ENCODE assay signal across 1 cellular context in the genomic region with DNA sequence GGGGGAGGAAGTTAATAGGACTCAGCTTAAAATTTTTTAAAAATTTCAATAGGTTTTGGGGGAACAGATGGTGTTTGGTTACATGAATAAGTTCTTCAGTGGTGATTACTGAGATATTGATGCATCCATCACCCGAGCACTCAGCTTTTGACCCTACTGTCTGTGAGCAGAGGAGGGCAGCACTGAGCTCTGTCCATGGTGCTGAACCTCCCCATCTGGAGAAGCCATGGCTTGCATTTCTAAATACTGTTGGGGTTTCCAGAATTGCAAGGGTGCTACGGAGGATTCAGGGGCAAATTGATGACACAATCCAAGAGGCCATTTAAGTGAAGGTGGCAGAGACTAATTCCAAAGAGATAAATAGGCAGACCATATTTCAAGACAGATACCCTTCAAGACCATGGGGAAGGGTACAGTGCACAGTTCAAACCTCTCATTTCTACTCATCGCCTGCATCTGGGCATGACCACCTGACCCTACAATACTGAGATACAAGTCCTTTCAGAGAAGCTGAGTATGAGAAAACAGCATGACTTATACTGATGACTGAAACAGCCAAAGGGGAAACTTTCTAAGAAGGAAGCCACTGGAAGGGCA.
A peak's percentile ranks its signal among the peaks of the same experiment; 100 is the strongest.
TF ChIP-seq lines count a peak whose summit lies in the region.

No MANE protein-coding gene starts in this region.

TF ChIP-seq in K562, 482 proteins besides CTCF, POLR2A, EP300 and RAD21 (continued from another document and continues in another):
- TF ChIP-seq, protein P1, sequence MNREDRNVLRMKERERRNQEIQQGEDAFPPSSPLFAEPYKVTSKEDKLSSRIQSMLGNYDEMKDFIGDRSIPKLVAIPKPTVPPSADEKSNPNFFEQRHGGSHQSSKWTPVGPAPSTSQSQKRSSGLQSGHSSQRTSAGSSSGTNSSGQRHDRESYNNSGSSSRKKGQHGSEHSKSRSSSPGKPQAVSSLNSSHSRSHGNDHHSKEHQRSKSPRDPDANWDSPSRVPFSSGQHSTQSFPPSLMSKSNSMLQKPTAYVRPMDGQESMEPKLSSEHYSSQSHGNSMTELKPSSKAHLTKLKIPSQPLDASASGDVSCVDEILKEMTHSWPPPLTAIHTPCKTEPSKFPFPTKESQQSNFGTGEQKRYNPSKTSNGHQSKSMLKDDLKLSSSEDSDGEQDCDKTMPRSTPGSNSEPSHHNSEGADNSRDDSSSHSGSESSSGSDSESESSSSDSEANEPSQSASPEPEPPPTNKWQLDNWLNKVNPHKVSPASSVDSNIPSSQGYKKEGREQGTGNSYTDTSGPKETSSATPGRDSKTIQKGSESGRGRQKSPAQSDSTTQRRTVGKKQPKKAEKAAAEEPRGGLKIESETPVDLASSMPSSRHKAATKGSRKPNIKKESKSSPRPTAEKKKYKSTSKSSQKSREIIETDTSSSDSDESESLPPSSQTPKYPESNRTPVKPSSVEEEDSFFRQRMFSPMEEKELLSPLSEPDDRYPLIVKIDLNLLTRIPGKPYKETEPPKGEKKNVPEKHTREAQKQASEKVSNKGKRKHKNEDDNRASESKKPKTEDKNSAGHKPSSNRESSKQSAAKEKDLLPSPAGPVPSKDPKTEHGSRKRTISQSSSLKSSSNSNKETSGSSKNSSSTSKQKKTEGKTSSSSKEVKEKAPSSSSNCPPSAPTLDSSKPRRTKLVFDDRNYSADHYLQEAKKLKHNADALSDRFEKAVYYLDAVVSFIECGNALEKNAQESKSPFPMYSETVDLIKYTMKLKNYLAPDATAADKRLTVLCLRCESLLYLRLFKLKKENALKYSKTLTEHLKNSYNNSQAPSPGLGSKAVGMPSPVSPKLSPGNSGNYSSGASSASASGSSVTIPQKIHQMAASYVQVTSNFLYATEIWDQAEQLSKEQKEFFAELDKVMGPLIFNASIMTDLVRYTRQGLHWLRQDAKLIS (CRISPR knock-in tag; IDR thresholded peaks at IDR 0.05), result peak; percentile 78; the same call in 1 of the 2 replicates
- TF ChIP-seq MIER1 (IDR thresholded peaks at IDR 0.05; ENCODE audit: low read depth) (peak; percentile 98), TGIF2 (CRISPR knock-in tag; IDR thresholded peaks at IDR 0.05) (peak; percentile 37; the same call in 1 of the 2 replicates), NR3C1 (CRISPR knock-in tag; IDR thresholded peaks at IDR 0.05) (peak; percentile 73), HDAC2 (IDR thresholded peaks at IDR 0.05) (0 out of 2 replicates have a peak, but pooled peaks have one; percentile 69), ZNF830 (CRISPR knock-in tag; IDR thresholded peaks at IDR 0.05) (no peak), CBX1 (IDR thresholded peaks at IDR 0.05; ENCODE audit: low read depth) (no peak), TEAD4 (IDR thresholded peaks at IDR 0.05; ENCODE audit: low read length) (no peak), TEAD4 (CRISPR knock-in tag; IDR thresholded peaks at IDR 0.05; ENCODE audit: borderline replicate concordance) (peak; percentile 55; the same call in 1 of the 2 replicates), SOX6 (IDR thresholded peaks at IDR 0.05) (no peak), ZFP30 (CRISPR knock-in tag; IDR thresholded peaks at IDR 0.05; ENCODE audit: borderline replicate concordance) (no peak), ZNF551 (CRISPR knock-in tag; IDR thresholded peaks at IDR 0.05) (no peak), CAMTA2 (CRISPR knock-in tag; conservative IDR thresholded peaks at IDR 0.05) (no peak), NCOA4 (IDR thresholded peaks at IDR 0.05; ENCODE audit: partially characterized antibody) (no peak), NR2C2 (CRISPR knock-in tag; IDR thresholded peaks at IDR 0.05) (peak; percentile 71; the same call in 1 of the 2 replicates), NR2C2 (tag; IDR thresholded peaks at IDR 0.05) (no peak), ZNF274 (IDR thresholded peaks at IDR 0.05; ENCODE audit: borderline replicate concordance, low read depth, low read length) (no peak), FOXP1 (CRISPR knock-in tag; IDR thresholded peaks at IDR 0.05) (peak; percentile 87), TCF7 (IDR thresholded peaks at IDR 0.05; ENCODE audit: borderline replicate concordance) (no peak), MAFG (tag; conservative IDR thresholded peaks at IDR 0.05) (no peak), MAZ (CRISPR knock-in tag; conservative IDR thresholded peaks at IDR 0.05 in 1 of 2, IDR thresholded peaks at IDR 0.05 in 1 of 2) (peak in 1 of 2 experiments; percentile 79; a peak in 2 of 4 replicates), KLF16 (IDR thresholded peaks at IDR 0.05) (no peak), ZBTB1 (CRISPR knock-in tag; IDR thresholded peaks at IDR 0.05; ENCODE audit: borderline replicate concordance, low read depth) (no peak; the same call in 1 of the 2 replicates), CREM (IDR thresholded peaks at IDR 0.05; ENCODE audit: low read depth) (peak; percentile 50), POLR2H (tag; IDR thresholded peaks at IDR 0.05; ENCODE audit: low read depth) (no peak), TBP (optimal IDR thresholded peaks at IDR 0.05; ENCODE audit: low read depth, low read length) (no peak), ZNF232 (CRISPR knock-in tag; IDR thresholded peaks at IDR 0.05) (0 out of 2 replicates have a peak, but pooled peaks have one; percentile 69), ZFP1 (CRISPR knock-in tag; IDR thresholded peaks at IDR 0.05) (no peak), CBX5 (IDR thresholded peaks at IDR 0.05; ENCODE audit: borderline replicate concordance, low read depth) (no peak), FOXA3 (CRISPR knock-in tag; conservative IDR thresholded peaks at IDR 0.05 in 1 of 2, IDR thresholded peaks at IDR 0.05 in 1 of 2) (peak in 1 of 2 experiments; percentile 77; a peak in 2 of 4 replicates), FOS (IDR thresholded peaks at IDR 0.05; ENCODE audit: extremely low read depth, insufficient read length) (no peak), ARID2 (IDR thresholded peaks at IDR 0.05) (no peak), NEUROD1 (IDR thresholded peaks at IDR 0.05; ENCODE audit: borderline replicate concordance, low read depth, low read length, partially characterized antibody) (no peak), HMG20A (CRISPR knock-in tag; conservative IDR thresholded peaks at IDR 0.05) (no peak), SP1 (CRISPR knock-in tag; IDR thresholded peaks at IDR 0.05) (0 out of 2 replicates have a peak, but pooled peaks have one; percentile 42), JUNB (CRISPR knock-in tag; conservative IDR thresholded peaks at IDR 0.05) (no peak)
- TF ChIP-seq, protein P2, sequence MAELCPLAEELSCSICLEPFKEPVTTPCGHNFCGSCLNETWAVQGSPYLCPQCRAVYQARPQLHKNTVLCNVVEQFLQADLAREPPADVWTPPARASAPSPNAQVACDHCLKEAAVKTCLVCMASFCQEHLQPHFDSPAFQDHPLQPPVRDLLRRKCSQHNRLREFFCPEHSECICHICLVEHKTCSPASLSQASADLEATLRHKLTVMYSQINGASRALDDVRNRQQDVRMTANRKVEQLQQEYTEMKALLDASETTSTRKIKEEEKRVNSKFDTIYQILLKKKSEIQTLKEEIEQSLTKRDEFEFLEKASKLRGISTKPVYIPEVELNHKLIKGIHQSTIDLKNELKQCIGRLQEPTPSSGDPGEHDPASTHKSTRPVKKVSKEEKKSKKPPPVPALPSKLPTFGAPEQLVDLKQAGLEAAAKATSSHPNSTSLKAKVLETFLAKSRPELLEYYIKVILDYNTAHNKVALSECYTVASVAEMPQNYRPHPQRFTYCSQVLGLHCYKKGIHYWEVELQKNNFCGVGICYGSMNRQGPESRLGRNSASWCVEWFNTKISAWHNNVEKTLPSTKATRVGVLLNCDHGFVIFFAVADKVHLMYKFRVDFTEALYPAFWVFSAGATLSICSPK (IDR thresholded peaks at IDR 0.05; ENCODE audit: borderline replicate concordance), result no peak
- TF ChIP-seq, protein P3, sequence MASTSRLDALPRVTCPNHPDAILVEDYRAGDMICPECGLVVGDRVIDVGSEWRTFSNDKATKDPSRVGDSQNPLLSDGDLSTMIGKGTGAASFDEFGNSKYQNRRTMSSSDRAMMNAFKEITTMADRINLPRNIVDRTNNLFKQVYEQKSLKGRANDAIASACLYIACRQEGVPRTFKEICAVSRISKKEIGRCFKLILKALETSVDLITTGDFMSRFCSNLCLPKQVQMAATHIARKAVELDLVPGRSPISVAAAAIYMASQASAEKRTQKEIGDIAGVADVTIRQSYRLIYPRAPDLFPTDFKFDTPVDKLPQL (IDR thresholded peaks at IDR 0.05; ENCODE audit: extremely low read depth, insufficient read length), result no peak
- TF ChIP-seq, protein P4, sequence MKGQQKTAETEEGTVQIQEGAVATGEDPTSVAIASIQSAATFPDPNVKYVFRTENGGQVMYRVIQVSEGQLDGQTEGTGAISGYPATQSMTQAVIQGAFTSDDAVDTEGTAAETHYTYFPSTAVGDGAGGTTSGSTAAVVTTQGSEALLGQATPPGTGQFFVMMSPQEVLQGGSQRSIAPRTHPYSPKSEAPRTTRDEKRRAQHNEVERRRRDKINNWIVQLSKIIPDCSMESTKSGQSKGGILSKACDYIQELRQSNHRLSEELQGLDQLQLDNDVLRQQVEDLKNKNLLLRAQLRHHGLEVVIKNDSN (CRISPR knock-in tag; IDR thresholded peaks at IDR 0.05), result peak; percentile 29; the same call in 1 of the 2 replicates
- TF ChIP-seq, protein P5, sequence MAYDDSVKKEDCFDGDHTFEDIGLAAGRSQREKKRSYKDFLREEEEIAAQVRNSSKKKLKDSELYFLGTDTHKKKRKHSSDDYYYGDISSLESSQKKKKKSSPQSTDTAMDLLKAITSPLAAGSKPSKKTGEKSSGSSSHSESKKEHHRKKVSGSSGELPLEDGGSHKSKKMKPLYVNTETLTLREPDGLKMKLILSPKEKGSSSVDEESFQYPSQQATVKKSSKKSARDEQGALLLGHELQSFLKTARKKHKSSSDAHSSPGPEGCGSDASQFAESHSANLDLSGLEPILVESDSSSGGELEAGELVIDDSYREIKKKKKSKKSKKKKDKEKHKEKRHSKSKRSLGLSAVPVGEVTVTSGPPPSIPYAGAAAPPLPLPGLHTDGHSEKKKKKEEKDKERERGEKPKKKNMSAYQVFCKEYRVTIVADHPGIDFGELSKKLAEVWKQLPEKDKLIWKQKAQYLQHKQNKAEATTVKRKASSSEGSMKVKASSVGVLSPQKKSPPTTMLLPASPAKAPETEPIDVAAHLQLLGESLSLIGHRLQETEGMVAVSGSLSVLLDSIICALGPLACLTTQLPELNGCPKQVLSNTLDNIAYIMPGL (CRISPR knock-in tag; IDR thresholded peaks at IDR 0.05), result 0 out of 2 replicates have a peak, but pooled peaks have one; percentile 39
- TF ChIP-seq, protein P6, sequence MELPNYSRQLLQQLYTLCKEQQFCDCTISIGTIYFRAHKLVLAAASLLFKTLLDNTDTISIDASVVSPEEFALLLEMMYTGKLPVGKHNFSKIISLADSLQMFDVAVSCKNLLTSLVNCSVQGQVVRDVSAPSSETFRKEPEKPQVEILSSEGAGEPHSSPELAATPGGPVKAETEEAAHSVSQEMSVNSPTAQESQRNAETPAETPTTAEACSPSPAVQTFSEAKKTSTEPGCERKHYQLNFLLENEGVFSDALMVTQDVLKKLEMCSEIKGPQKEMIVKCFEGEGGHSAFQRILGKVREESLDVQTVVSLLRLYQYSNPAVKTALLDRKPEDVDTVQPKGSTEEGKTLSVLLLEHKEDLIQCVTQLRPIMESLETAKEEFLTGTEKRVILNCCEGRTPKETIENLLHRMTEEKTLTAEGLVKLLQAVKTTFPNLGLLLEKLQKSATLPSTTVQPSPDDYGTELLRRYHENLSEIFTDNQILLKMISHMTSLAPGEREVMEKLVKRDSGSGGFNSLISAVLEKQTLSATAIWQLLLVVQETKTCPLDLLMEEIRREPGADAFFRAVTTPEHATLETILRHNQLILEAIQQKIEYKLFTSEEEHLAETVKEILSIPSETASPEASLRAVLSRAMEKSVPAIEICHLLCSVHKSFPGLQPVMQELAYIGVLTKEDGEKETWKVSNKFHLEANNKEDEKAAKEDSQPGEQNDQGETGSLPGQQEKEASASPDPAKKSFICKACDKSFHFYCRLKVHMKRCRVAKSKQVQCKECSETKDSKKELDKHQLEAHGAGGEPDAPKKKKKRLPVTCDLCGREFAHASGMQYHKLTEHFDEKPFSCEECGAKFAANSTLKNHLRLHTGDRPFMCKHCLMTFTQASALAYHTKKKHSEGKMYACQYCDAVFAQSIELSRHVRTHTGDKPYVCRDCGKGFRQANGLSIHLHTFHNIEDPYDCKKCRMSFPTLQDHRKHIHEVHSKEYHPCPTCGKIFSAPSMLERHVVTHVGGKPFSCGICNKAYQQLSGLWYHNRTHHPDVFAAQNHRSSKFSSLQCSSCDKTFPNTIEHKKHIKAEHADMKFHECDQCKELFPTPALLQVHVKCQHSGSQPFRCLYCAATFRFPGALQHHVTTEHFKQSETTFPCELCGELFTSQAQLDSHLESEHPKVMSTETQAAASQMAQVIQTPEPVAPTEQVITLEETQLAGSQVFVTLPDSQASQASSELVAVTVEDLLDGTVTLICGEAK (IDR thresholded peaks at IDR 0.05), result peak; percentile 49; the same call in 1 of the 2 replicates
- TF ChIP-seq, protein P6 (CRISPR knock-in tag; IDR thresholded peaks at IDR 0.05), result peak; percentile 38; the same call in 1 of the 2 replicates
- TF ChIP-seq, protein P7, sequence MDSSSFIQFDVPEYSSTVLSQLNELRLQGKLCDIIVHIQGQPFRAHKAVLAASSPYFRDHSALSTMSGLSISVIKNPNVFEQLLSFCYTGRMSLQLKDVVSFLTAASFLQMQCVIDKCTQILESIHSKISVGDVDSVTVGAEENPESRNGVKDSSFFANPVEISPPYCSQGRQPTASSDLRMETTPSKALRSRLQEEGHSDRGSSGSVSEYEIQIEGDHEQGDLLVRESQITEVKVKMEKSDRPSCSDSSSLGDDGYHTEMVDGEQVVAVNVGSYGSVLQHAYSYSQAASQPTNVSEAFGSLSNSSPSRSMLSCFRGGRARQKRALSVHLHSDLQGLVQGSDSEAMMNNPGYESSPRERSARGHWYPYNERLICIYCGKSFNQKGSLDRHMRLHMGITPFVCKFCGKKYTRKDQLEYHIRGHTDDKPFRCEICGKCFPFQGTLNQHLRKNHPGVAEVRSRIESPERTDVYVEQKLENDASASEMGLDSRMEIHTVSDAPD (CRISPR knock-in tag; IDR thresholded peaks at IDR 0.05), result no peak
